In genomic region chr22:48257690-48258065, GRCh38 we compare ENCODE assay signal across 15 cellular contexts.
"Had no signal": no experiment of that assay in that cellular context is flagged by ENCODE, and none has a peak within 500 bp of the region (broad histone marks: within the 10 kb centered on the region; RNA-seq: fewer than 3 reads in every experiment).

No MANE protein-coding gene starts in this region.

- H3K36me3 Mint-ChIP-seq: activated naive CD8-positive, alpha-beta T cell treated with anti-CD3 and anti-CD28 coated beads, Interleukin-2, amount 10 ng/mL, durations not matched to agents 7 days and 5 days; natural killer cell treated with Interleukin-12 subunit alpha and Interleukin-12 subunit beta and Interleukin-15 and Interleukin-18, amount 100 ng/mL, for 72 hours; stimulated activated effector memory CD8-positive, alpha-beta T cell treated with anti-CD3 and anti-CD28 coated beads, Interleukin-12 subunit alpha, Interleukin-12 subunit beta, amount 100 ng/mL, for 72 hours; T-cell had no signal

- ATAC-seq: activated CD4-positive, CD25-positive, alpha-beta regulatory T cell treated with anti-CD3 and anti-CD28 coated beads, Interleukin-2, amount 50 U/mL, for 24 hours; left lobe of liver; natural killer cell treated with Interleukin-12 subunit alpha and Interleukin-12 subunit beta and Interleukin-15 and Interleukin-18, amount 100 ng/mL, for 72 hours; stimulated activated effector memory CD8-positive, alpha-beta T cell treated with anti-CD3 and anti-CD28 coated beads, Interleukin-12 subunit alpha, Interleukin-12 subunit beta, amount 100 ng/mL, for 72 hours; T-cell had no signal

- H3K27ac Mint-ChIP-seq: activated naive CD8-positive, alpha-beta T cell treated with anti-CD3 and anti-CD28 coated beads, Interleukin-2, amount 10 ng/mL, durations not matched to agents 7 days and 5 days; natural killer cell treated with Interleukin-12 subunit alpha and Interleukin-12 subunit beta and Interleukin-15 and Interleukin-18, amount 100 ng/mL, for 72 hours; stimulated activated effector memory CD8-positive, alpha-beta T cell treated with anti-CD3 and anti-CD28 coated beads, Interleukin-12 subunit alpha, Interleukin-12 subunit beta, amount 100 ng/mL, for 72 hours; T-cell had no signal

- H3K9me3 Mint-ChIP-seq: activated naive CD8-positive, alpha-beta T cell treated with anti-CD3 and anti-CD28 coated beads, Interleukin-2, amount 10 ng/mL, durations not matched to agents 7 days and 5 days; natural killer cell treated with Interleukin-12 subunit alpha and Interleukin-12 subunit beta and Interleukin-15 and Interleukin-18, amount 100 ng/mL, for 72 hours; stimulated activated effector memory CD8-positive, alpha-beta T cell treated with anti-CD3 and anti-CD28 coated beads, Interleukin-12 subunit alpha, Interleukin-12 subunit beta, amount 100 ng/mL, for 72 hours; T-cell had no signal

- H3K4me1 Mint-ChIP-seq: activated naive CD8-positive, alpha-beta T cell treated with anti-CD3 and anti-CD28 coated beads, Interleukin-2, amount 10 ng/mL, durations not matched to agents 7 days and 5 days; stimulated activated effector memory CD8-positive, alpha-beta T cell treated with anti-CD3 and anti-CD28 coated beads, Interleukin-12 subunit alpha, Interleukin-12 subunit beta, amount 100 ng/mL, for 72 hours; T-cell had no signal

- H3K4me3 Mint-ChIP-seq: activated naive CD8-positive, alpha-beta T cell treated with anti-CD3 and anti-CD28 coated beads, Interleukin-2, amount 10 ng/mL, durations not matched to agents 7 days and 5 days; natural killer cell treated with Interleukin-12 subunit alpha and Interleukin-12 subunit beta and Interleukin-15 and Interleukin-18, amount 100 ng/mL, for 72 hours; stimulated activated effector memory CD8-positive, alpha-beta T cell treated with anti-CD3 and anti-CD28 coated beads, Interleukin-12 subunit alpha, Interleukin-12 subunit beta, amount 100 ng/mL, for 72 hours; T-cell had no signal

- DNase-seq: activated CD4-positive, alpha-beta T cell treated with anti-CD3 and anti-CD28 coated beads, Interleukin-2, amount 50 U/mL, for 1 hour; activated CD8-positive, alpha-beta memory T cell treated with anti-CD3 and anti-CD28 coated beads for 24 hours; activated gamma-delta T cell treated with Interleukin-2 at 50 U/mL for 16 hours; activated naive CD8-positive, alpha-beta T cell treated with anti-CD3 and anti-CD28 coated beads, Interleukin-2, amount 10 ng/mL, durations not matched to agents 7 days and 5 days; dermis blood vessel endothelial cell; mesenchymal stem cell; occipital lobe; stimulated activated CD4-positive, alpha-beta T cell treated with anti-CD3 and anti-CD28 coated beads, Interleukin-12 subunit alpha, Interleukin-12 subunit beta, amount 100 ng/mL, for 4 hours; stimulated activated CD4-positive, alpha-beta T cell treated with anti-CD3 and anti-CD28 coated beads, Interleukin-2, amount 100 ng/mL, for 24 hours; T-cell; T-helper 9 cell had no signal
